In the genomic region with DNA sequence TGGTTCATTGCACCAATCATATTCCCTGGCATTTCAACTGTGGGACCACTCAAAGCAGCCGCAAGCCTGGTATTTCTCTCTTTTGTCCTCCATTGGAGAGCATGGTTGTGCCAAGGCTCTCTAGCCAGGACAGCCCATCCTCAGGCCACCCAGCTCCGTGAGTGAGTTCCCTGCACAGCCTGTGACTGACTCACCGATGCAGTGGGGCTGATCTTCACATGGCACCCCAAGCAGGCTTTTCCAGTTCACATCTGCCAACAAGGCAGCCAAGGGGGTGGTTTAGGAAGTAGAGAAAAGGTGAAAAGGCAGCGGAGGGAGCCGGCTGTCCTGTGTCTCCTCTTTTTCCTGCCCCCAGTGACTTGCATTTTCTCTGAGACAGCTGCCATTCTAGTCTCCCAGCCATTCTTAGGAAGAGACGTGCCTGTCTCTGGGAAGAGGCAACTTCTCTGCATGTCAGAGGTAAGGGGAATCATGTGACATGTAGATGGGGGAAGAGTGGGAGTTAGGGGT, we compare ENCODE assay signal across 15 cellular contexts.
DNase-seq lines count a peak whose midpoint lies in the region; ATAC-seq and TF ChIP-seq lines count a peak whose summit lies in the region.
"Had no signal": no experiment of that assay in that cellular context is flagged by ENCODE, and none has a peak within 500 bp of the region (broad histone marks: within the 10 kb centered on the region; RNA-seq: fewer than 3 reads in every experiment).

No MANE protein-coding gene starts in this region.

- in situ Hi-C loops in gastrocnemius medialis (cut with MboI; ENCODE audit: low sequenced_read_pairs in 4 of 4): no loop called here

- H3K27ac ChIP-seq in GM23338 (ENCODE audit: low read depth) (peak overlapping the region; percentile 92), SJSA1 (peak overlapping the region; percentile 68), iPS-18a (ENCODE audit: low read length) (peak overlapping the region; percentile 72), gastrocnemius medialis (peak overlapping the region; percentile 76 to 85 (median 83))
- H3K27ac ChIP-seq: body of pancreas had no signal

- H3K9me3 ChIP-seq in SJSA1 (replicated peaks) (no peaks in the 10 kb centered on the region), iPS-18a (ENCODE audit: control insufficient read depth, low read depth, low read length) (peaks cover 13% of the 10 kb centered on the region), gastrocnemius medialis (no peaks in the 10 kb centered on the region)
- H3K9me3 ChIP-seq: body of pancreas had no signal

- H3K27me3 Mint-ChIP-seq in GM23338 (ENCODE audit: insufficient read depth, low read depth, poor library complexity): no peaks in the 10 kb centered on the region
- H3K27me3 Mint-ChIP-seq in activated CD8-positive, alpha-beta memory T cell treated with anti-CD3 and anti-CD28 coated beads, Interleukin-2, amount 10 ng/mL, durations not matched to agents 7 days and 5 days: no peaks in the 10 kb centered on the region
- H3K27me3 Mint-ChIP-seq: B cell had no signal

- H3K4me3 ChIP-seq in GM23338 (peak overlapping the region; percentile 35), SJSA1 (no peak overlapping the region), iPS-18a (ENCODE audit: low read length) (peak overlapping the region; percentile 36), gastrocnemius medialis (peak overlapping the region in 2 of 4 donors; percentile 10 to 25)
- H3K4me3 ChIP-seq: body of pancreas had no signal

- H3K9ac ChIP-seq in iPS-18a (ENCODE audit: low read length): peak overlapping the region; percentile 56

- H4K20me1 ChIP-seq in GM23338 (replicated peaks; ENCODE audit: insufficient read depth): no peaks in the 10 kb centered on the region

- peak overlapping the region; percentile 66 for H3K4me3 Mint-ChIP-seq in GM23338
- no peak overlapping the region for H3K4me3 Mint-ChIP-seq in activated CD8-positive, alpha-beta memory T cell treated with anti-CD3 and anti-CD28 coated beads, Interleukin-2, amount 10 ng/mL, durations not matched to agents 7 days and 5 days
- H3K4me3 Mint-ChIP-seq: B cell had no signal

- intact Hi-C loops in gastrocnemius medialis (cut with DNase I; ENCODE audit: low total_unique reads): no loop called here

- CTCF ChIA-PET in activated CD8-positive, alpha-beta memory T cell treated with anti-CD3 and anti-CD28 coated beads, Interleukin-2, amount 10 ng/mL, durations not matched to agents 7 days and 5 days (lab: Charles Lee): no interaction called here

- H3K4me1 ChIP-seq in GM23338 (ENCODE audit: insufficient read depth) (peaks cover 19% of the 10 kb centered on the region), SJSA1 (replicated peaks) (peaks cover 18% of the 10 kb centered on the region), iPS-18a (ENCODE audit: control insufficient read depth, low read depth, low read length) (peaks cover 34% of the 10 kb centered on the region), gastrocnemius medialis (peaks cover 4 to 16% of the 10 kb centered on the region in 2 donors)

- peak; percentile 45 for DNase-seq in GM23338 (ENCODE audit: low spot score)
- no peak for DNase-seq in SJSA1 (ENCODE audit: low read depth in 1 of 2, low spot score in 2 of 2)
- DNase-seq in gastrocnemius medialis: peak in 1 of 2 donors; percentile 33
- DNase-seq in GDM1 (lab: John Stamatoyannopoulos, UW): no peak
- no peak for DNase-seq in activated CD8-positive, alpha-beta memory T cell treated with anti-CD3 and anti-CD28 coated beads, Interleukin-2, amount 10 ng/mL, durations not matched to agents 7 days and 5 days
- DNase-seq: activated CD4-positive, CD25-positive, alpha-beta regulatory T cell; DND-41; NCI-H1694 treated with DMSO at 0.1 percent for 48 hours; SW 1271 had no signal

- H3K79me2 ChIP-seq in GM23338 (replicated peaks; ENCODE audit: insufficient read depth): no peaks in the 10 kb centered on the region

- H3K9me3 Mint-ChIP-seq in GM23338: no peaks in the 10 kb centered on the region; the same call in 1 of the 3 replicates
- no peaks in the 10 kb centered on the region for H3K9me3 Mint-ChIP-seq in activated CD8-positive, alpha-beta memory T cell treated with anti-CD3 and anti-CD28 coated beads, Interleukin-2, amount 10 ng/mL, durations not matched to agents 7 days and 5 days (ENCODE audit: low read depth)

- no peak for TF ChIP-seq CTCF in GM23338 (conservative IDR thresholded peaks at IDR 0.05; ENCODE audit: low read depth in 2 of 2)
- TF ChIP-seq CTCF in gastrocnemius medialis (IDR thresholded peaks at IDR 0.05 in 4 of 5, conservative IDR thresholded peaks at IDR 0.05 in 1 of 5): no peak

- ATAC-seq in GM23338 (peak; percentile 63), gastrocnemius medialis (peak; percentile 39 to 48), HG02885 (IDR thresholded peaks at IDR 0.05; ENCODE audit: poor library complexity, unreplicated experiment) (no peak), HG03442 (IDR thresholded peaks at IDR 0.05; ENCODE audit: unreplicated experiment) (no peak)
- ATAC-seq in activated CD8-positive, alpha-beta memory T cell treated with anti-CD3 and anti-CD28 coated beads, Interleukin-2, amount 10 ng/mL, durations not matched to agents 7 days and 5 days: no peak
- ATAC-seq: body of pancreas, sciatic nerve had no signal

- peaks cover 54% of the 10 kb centered on the region for H3K4me1 Mint-ChIP-seq in GM23338
- no peaks in the 10 kb centered on the region for H3K4me1 Mint-ChIP-seq in activated CD8-positive, alpha-beta memory T cell treated with anti-CD3 and anti-CD28 coated beads, Interleukin-2, amount 10 ng/mL, durations not matched to agents 7 days and 5 days
- H3K4me1 Mint-ChIP-seq: B cell had no signal

- peak in 1 of 2 donors; percentile 30 for TF ChIP-seq POLR2A in gastrocnemius medialis (IDR thresholded peaks at IDR 0.05)

- H3K4me2 ChIP-seq in GM23338: peak overlapping the region; percentile 23

- H3K36me3 ChIP-seq in GM23338 (ENCODE audit: insufficient read depth): no peaks in the 10 kb centered on the region
- H3K36me3 ChIP-seq in SJSA1: no peaks in the 10 kb centered on the region
- H3K36me3 ChIP-seq in iPS-18a (ENCODE audit: control insufficient read depth, low read depth, low read length): no peaks in the 10 kb centered on the region
- no peaks in the 10 kb centered on the region for H3K36me3 ChIP-seq in gastrocnemius medialis

- H3K27ac Mint-ChIP-seq in GM23338: peak overlapping the region; percentile 97
- no peak overlapping the region for H3K27ac Mint-ChIP-seq in activated CD8-positive, alpha-beta memory T cell treated with anti-CD3 and anti-CD28 coated beads, Interleukin-2, amount 10 ng/mL, durations not matched to agents 7 days and 5 days
- H3K27ac Mint-ChIP-seq: B cell had no signal

- no peaks in the 10 kb centered on the region for H3K9me2 ChIP-seq in GM23338 (ENCODE audit: insufficient read depth)

- H3K27me3 ChIP-seq in GM23338 (ENCODE audit: insufficient read depth) (no peaks in the 10 kb centered on the region), SJSA1 (replicated peaks) (no peaks in the 10 kb centered on the region), iPS-18a (ENCODE audit: control insufficient read depth, insufficient read depth, low read length) (no peaks in the 10 kb centered on the region), gastrocnemius medialis (no peaks in the 10 kb centered on the region)
- H3K27me3 ChIP-seq: body of pancreas had no signal

- H3F3A ChIP-seq in GM23338 (replicated peaks; ENCODE audit: low read depth): no peaks in the 10 kb centered on the region

- H3K36me3 Mint-ChIP-seq in GM23338 (ENCODE audit: low read depth): no peaks in the 10 kb centered on the region
- H3K36me3 Mint-ChIP-seq in activated CD8-positive, alpha-beta memory T cell treated with anti-CD3 and anti-CD28 coated beads, Interleukin-2, amount 10 ng/mL, durations not matched to agents 7 days and 5 days: no peaks in the 10 kb centered on the region

- H2AFZ ChIP-seq in GM23338: no peak overlapping the region

TF ChIP-seq in GM23338, 12 proteins besides CTCF, POLR2A, EP300 and RAD21 (continues in another document):
- TF ChIP-seq, protein P1, sequence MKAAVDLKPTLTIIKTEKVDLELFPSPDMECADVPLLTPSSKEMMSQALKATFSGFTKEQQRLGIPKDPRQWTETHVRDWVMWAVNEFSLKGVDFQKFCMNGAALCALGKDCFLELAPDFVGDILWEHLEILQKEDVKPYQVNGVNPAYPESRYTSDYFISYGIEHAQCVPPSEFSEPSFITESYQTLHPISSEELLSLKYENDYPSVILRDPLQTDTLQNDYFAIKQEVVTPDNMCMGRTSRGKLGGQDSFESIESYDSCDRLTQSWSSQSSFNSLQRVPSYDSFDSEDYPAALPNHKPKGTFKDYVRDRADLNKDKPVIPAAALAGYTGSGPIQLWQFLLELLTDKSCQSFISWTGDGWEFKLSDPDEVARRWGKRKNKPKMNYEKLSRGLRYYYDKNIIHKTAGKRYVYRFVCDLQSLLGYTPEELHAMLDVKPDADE (IDR thresholded peaks at IDR 0.05): no peak
- TF ChIP-seq CREB1 (CRISPR knock-in tag; IDR thresholded peaks at IDR 0.05; ENCODE audit: low read depth) (no peak), ZNF114 (CRISPR knock-in tag; IDR thresholded peaks at IDR 0.05) (no peak), JUNB (IDR thresholded peaks at IDR 0.05; ENCODE audit: unreplicated experiment) (no peak), ZNF331 (CRISPR knock-in tag; IDR thresholded peaks at IDR 0.05; ENCODE audit: low read depth) (no peak), NANOG (IDR thresholded peaks at IDR 0.05; ENCODE audit: borderline replicate concordance) (no peak), POLR2AphosphoS5 (IDR thresholded peaks at IDR 0.05; ENCODE audit: low read depth) (no peak)

Comparison
In these comparisons a context has a peak if more than half of its experiments do, and no peak if none do; other contexts are left out.
1. ATAC-seq: peak in GM23338 (single experiment) and gastrocnemius medialis (2 of 2); none in HG02885 (single experiment), activated CD8-positive, alpha-beta memory T cell treated with anti-CD3 and anti-CD28 coated beads, Interleukin-2, amount 10 ng/mL, durations not matched to agents 7 days and 5 days (single experiment) and HG03442 (single experiment).
2. Peak in every context shown above with its lines, with median percentiles within 50 percentile points of each other: H3K27ac ChIP-seq.